ENCODE assay signal across 1 cellular context in the genomic region with DNA sequence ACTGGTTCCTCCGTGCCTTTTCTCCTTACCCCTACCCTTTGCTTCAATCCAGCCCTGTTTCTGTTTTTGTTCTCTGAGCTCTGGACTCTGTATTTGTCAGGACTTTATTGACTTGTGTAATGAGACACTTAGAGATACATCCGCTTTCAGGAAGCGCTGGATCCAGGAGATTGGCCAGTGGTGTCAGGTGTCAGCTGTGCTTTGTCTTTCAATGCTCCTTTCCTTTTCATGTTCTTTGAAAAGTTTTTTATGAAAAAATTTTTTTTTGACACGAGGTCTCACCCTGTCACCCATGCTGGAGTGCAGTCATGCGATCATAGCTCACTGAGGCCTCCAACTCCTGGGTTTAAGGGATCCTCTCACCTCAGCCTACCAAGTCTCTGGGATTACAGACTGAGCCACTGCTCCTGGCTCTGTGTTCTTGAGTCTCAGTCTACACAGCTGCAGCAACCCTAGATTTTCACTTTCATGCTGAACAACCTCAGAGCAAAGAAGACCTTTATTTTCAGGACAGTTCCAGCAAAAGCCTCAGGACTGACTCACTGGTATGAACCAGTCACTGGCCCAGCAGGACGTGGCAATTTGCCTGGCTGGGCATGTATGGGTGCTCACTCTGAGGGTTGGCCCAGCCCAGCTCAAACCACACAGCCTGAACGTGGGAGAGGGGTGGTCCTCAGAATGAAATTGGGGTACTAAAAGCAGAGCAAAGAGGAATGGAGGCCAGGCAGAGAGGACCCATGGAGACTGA.
TF ChIP-seq lines count a peak whose summit lies in the region.

No MANE protein-coding gene starts in this region.

TF ChIP-seq in HepG2, 621 proteins besides CTCF, POLR2A, EP300 and RAD21 (continued from another document and continues in another):
- TF ChIP-seq, protein P1, sequence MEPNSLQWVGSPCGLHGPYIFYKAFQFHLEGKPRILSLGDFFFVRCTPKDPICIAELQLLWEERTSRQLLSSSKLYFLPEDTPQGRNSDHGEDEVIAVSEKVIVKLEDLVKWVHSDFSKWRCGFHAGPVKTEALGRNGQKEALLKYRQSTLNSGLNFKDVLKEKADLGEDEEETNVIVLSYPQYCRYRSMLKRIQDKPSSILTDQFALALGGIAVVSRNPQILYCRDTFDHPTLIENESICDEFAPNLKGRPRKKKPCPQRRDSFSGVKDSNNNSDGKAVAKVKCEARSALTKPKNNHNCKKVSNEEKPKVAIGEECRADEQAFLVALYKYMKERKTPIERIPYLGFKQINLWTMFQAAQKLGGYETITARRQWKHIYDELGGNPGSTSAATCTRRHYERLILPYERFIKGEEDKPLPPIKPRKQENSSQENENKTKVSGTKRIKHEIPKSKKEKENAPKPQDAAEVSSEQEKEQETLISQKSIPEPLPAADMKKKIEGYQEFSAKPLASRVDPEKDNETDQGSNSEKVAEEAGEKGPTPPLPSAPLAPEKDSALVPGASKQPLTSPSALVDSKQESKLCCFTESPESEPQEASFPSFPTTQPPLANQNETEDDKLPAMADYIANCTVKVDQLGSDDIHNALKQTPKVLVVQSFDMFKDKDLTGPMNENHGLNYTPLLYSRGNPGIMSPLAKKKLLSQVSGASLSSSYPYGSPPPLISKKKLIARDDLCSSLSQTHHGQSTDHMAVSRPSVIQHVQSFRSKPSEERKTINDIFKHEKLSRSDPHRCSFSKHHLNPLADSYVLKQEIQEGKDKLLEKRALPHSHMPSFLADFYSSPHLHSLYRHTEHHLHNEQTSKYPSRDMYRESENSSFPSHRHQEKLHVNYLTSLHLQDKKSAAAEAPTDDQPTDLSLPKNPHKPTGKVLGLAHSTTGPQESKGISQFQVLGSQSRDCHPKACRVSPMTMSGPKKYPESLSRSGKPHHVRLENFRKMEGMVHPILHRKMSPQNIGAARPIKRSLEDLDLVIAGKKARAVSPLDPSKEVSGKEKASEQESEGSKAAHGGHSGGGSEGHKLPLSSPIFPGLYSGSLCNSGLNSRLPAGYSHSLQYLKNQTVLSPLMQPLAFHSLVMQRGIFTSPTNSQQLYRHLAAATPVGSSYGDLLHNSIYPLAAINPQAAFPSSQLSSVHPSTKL (CRISPR knock-in tag; IDR thresholded peaks at IDR 0.05) = peak; percentile 69
- TF ChIP-seq RAD51 (IDR thresholded peaks at IDR 0.05; ENCODE audit: borderline replicate concordance) (no peak), ZNF251 (CRISPR knock-in tag; IDR thresholded peaks at IDR 0.05) (no peak), NFE2L2 (IDR thresholded peaks at IDR 0.05; ENCODE audit: low read length) (no peak), ZNF777 (CRISPR knock-in tag; IDR thresholded peaks at IDR 0.05) (no peak), GATAD1 (CRISPR knock-in tag; IDR thresholded peaks at IDR 0.05) (no peak), ZNF282 (IDR thresholded peaks at IDR 0.05; ENCODE audit: partially characterized antibody) (no peak), ZNF550 (CRISPR knock-in tag; IDR thresholded peaks at IDR 0.05; ENCODE audit: borderline replicate concordance) (no peak), FOXA1 (IDR thresholded peaks at IDR 0.05) (no peak), FOXA1 (CRISPR knock-in tag; IDR thresholded peaks at IDR 0.05) (0 out of 2 replicates have a peak, but pooled peaks have one; percentile 49), XRCC5 (optimal IDR thresholded peaks at IDR 0.05; ENCODE audit: low read length) (no peak), PAWR (CRISPR knock-in tag; IDR thresholded peaks at IDR 0.05; ENCODE audit: borderline replicate concordance) (no peak), NCOA5 (CRISPR knock-in tag; IDR thresholded peaks at IDR 0.05) (no peak), ZFP82 (CRISPR knock-in tag; IDR thresholded peaks at IDR 0.05; ENCODE audit: borderline replicate concordance) (no peak), TMF1 (CRISPR knock-in tag; IDR thresholded peaks at IDR 0.05; ENCODE audit: low read depth) (no peak), ZNF564 (CRISPR knock-in tag; IDR thresholded peaks at IDR 0.05) (no peak), ZNF652 (CRISPR knock-in tag; IDR thresholded peaks at IDR 0.05; ENCODE audit: borderline replicate concordance, low read depth) (no peak), GATA4 (IDR thresholded peaks at IDR 0.05; ENCODE audit: borderline replicate concordance, low read depth) (no peak; the same call in 1 of the 2 replicates), ZNF709 (CRISPR knock-in tag; IDR thresholded peaks at IDR 0.05) (no peak), ZNF552 (CRISPR knock-in tag; IDR thresholded peaks at IDR 0.05; ENCODE audit: borderline replicate concordance) (no peak), ZNF292 (CRISPR knock-in tag; IDR thresholded peaks at IDR 0.05; ENCODE audit: borderline replicate concordance, low read depth) (no peak), ZNF570 (CRISPR knock-in tag; IDR thresholded peaks at IDR 0.05; ENCODE audit: borderline replicate concordance) (no peak), SMC3 (IDR thresholded peaks at IDR 0.05; ENCODE audit: low read length) (no peak), ZFP36L1 (CRISPR knock-in tag; IDR thresholded peaks at IDR 0.05) (no peak; the same call in 1 of the 2 replicates), EHMT2 (IDR thresholded peaks at IDR 0.05; ENCODE audit: borderline replicate concordance, low read depth, low read length) (no peak), SETDB1 (CRISPR knock-in tag; IDR thresholded peaks at IDR 0.05; ENCODE audit: borderline replicate concordance) (no peak), ZNF496 (CRISPR knock-in tag; IDR thresholded peaks at IDR 0.05; ENCODE audit: insufficient replicate concordance) (no peak), RFXANK (CRISPR knock-in tag; IDR thresholded peaks at IDR 0.05) (no peak), MED1 (CRISPR knock-in tag; IDR thresholded peaks at IDR 0.05) (peak; percentile 73), ZIK1 (CRISPR knock-in tag; IDR thresholded peaks at IDR 0.05; ENCODE audit: borderline replicate concordance, low read depth) (no peak), TBX2 (CRISPR knock-in tag; IDR thresholded peaks at IDR 0.05; ENCODE audit: borderline replicate concordance) (peak; percentile 61; the same call in 1 of the 2 replicates), MEF2D (CRISPR knock-in tag; IDR thresholded peaks at IDR 0.05) (no peak), YEATS2 (CRISPR knock-in tag; IDR thresholded peaks at IDR 0.05; ENCODE audit: borderline replicate concordance) (no peak), KLF11 (CRISPR knock-in tag; IDR thresholded peaks at IDR 0.05) (no peak), ZNF841 (CRISPR knock-in tag; IDR thresholded peaks at IDR 0.05; ENCODE audit: borderline replicate concordance) (no peak), ZBTB7A (CRISPR knock-in tag; IDR thresholded peaks at IDR 0.05) (no peak)
- TF ChIP-seq, protein P2, sequence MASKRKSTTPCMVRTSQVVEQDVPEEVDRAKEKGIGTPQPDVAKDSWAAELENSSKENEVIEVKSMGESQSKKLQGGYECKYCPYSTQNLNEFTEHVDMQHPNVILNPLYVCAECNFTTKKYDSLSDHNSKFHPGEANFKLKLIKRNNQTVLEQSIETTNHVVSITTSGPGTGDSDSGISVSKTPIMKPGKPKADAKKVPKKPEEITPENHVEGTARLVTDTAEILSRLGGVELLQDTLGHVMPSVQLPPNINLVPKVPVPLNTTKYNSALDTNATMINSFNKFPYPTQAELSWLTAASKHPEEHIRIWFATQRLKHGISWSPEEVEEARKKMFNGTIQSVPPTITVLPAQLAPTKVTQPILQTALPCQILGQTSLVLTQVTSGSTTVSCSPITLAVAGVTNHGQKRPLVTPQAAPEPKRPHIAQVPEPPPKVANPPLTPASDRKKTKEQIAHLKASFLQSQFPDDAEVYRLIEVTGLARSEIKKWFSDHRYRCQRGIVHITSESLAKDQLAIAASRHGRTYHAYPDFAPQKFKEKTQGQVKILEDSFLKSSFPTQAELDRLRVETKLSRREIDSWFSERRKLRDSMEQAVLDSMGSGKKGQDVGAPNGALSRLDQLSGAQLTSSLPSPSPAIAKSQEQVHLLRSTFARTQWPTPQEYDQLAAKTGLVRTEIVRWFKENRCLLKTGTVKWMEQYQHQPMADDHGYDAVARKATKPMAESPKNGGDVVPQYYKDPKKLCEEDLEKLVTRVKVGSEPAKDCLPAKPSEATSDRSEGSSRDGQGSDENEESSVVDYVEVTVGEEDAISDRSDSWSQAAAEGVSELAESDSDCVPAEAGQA (IDR thresholded peaks at IDR 0.05; ENCODE audit: low read depth) = no peak
- TF ChIP-seq, protein P2 (CRISPR knock-in tag; IDR thresholded peaks at IDR 0.05; ENCODE audit: borderline replicate concordance) = no peak
- TF ChIP-seq, protein P3, sequence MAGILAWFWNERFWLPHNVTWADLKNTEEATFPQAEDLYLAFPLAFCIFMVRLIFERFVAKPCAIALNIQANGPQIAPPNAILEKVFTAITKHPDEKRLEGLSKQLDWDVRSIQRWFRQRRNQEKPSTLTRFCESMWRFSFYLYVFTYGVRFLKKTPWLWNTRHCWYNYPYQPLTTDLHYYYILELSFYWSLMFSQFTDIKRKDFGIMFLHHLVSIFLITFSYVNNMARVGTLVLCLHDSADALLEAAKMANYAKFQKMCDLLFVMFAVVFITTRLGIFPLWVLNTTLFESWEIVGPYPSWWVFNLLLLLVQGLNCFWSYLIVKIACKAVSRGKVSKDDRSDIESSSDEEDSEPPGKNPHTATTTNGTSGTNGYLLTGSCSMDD (CRISPR knock-in tag; IDR thresholded peaks at IDR 0.05) = no peak
- TF ChIP-seq, protein P4, sequence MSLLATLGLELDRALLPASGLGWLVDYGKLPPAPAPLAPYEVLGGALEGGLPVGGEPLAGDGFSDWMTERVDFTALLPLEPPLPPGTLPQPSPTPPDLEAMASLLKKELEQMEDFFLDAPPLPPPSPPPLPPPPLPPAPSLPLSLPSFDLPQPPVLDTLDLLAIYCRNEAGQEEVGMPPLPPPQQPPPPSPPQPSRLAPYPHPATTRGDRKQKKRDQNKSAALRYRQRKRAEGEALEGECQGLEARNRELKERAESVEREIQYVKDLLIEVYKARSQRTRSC (CRISPR knock-in tag; IDR thresholded peaks at IDR 0.05; ENCODE audit: low read depth) = no peak
- TF ChIP-seq, protein P5, sequence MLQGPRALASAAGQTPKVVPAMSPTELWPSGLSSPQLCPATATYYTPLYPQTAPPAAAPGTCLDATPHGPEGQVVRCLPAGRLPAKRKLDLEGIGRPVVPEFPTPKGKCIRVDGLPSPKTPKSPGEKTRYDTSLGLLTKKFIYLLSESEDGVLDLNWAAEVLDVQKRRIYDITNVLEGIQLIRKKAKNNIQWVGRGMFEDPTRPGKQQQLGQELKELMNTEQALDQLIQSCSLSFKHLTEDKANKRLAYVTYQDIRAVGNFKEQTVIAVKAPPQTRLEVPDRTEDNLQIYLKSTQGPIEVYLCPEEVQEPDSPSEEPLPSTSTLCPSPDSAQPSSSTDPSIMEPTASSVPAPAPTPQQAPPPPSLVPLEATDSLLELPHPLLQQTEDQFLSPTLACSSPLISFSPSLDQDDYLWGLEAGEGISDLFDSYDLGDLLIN (CRISPR knock-in tag; IDR thresholded peaks at IDR 0.05; ENCODE audit: borderline replicate concordance) = no peak
- TF ChIP-seq, protein P6, sequence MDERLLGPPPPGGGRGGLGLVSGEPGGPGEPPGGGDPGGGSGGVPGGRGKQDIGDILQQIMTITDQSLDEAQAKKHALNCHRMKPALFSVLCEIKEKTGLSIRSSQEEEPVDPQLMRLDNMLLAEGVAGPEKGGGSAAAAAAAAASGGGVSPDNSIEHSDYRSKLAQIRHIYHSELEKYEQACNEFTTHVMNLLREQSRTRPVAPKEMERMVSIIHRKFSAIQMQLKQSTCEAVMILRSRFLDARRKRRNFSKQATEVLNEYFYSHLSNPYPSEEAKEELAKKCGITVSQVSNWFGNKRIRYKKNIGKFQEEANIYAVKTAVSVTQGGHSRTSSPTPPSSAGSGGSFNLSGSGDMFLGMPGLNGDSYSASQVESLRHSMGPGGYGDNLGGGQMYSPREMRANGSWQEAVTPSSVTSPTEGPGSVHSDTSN (CRISPR knock-in tag; IDR thresholded peaks at IDR 0.05) = no peak
- TF ChIP-seq, protein P7, sequence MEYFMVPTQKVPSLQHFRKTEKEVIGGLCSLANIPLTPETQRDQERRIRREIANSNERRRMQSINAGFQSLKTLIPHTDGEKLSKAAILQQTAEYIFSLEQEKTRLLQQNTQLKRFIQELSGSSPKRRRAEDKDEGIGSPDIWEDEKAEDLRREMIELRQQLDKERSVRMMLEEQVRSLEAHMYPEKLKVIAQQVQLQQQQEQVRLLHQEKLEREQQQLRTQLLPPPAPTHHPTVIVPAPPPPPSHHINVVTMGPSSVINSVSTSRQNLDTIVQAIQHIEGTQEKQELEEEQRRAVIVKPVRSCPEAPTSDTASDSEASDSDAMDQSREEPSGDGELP (IDR thresholded peaks at IDR 0.05; ENCODE audit: borderline replicate concordance, low read depth) = peak; percentile 70; the same call in 1 of the 2 replicates
- TF ChIP-seq, protein P8, sequence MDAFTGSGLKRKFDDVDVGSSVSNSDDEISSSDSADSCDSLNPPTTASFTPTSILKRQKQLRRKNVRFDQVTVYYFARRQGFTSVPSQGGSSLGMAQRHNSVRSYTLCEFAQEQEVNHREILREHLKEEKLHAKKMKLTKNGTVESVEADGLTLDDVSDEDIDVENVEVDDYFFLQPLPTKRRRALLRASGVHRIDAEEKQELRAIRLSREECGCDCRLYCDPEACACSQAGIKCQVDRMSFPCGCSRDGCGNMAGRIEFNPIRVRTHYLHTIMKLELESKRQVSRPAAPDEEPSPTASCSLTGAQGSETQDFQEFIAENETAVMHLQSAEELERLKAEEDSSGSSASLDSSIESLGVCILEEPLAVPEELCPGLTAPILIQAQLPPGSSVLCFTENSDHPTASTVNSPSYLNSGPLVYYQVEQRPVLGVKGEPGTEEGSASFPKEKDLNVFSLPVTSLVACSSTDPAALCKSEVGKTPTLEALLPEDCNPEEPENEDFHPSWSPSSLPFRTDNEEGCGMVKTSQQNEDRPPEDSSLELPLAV (CRISPR knock-in tag; conservative IDR thresholded peaks at IDR 0.05; ENCODE audit: low read depth) = no peak
